1 cellular context compared by ENCODE assay signal in genomic region chr11:74460065-74460464, GRCh38.
TF ChIP-seq lines count a peak whose summit lies in the region.

No MANE protein-coding gene starts in this region.

TF ChIP-seq in IMR-90, 13 proteins besides CTCF, POLR2A, EP300 and RAD21:
- TF ChIP-seq USF2 (IDR thresholded peaks at IDR 0.05; ENCODE audit: low read depth, low read length) (no peak), RCOR1 (IDR thresholded peaks at IDR 0.05; ENCODE audit: insufficient replicate concordance, low read length) (no peak), ELK1 (IDR thresholded peaks at IDR 0.05; ENCODE audit: borderline replicate concordance, low read depth, low read length) (no peak), CEBPB (IDR thresholded peaks at IDR 0.05; ENCODE audit: low read depth, low read length) (no peak), RFX5 (IDR thresholded peaks at IDR 0.05; ENCODE audit: low read depth, low read length) (no peak), SMC3 (IDR thresholded peaks at IDR 0.05; ENCODE audit: low read depth, low read length) (no peak), MXI1 (IDR thresholded peaks at IDR 0.05; ENCODE audit: borderline replicate concordance, low read depth, low read length) (no peak), NFE2L2 (IDR thresholded peaks at IDR 0.05; ENCODE audit: low read depth, low read length) (no peak), FOS (IDR thresholded peaks at IDR 0.05; ENCODE audit: low read depth, low read length) (no peak), BHLHE40 (IDR thresholded peaks at IDR 0.05; ENCODE audit: low read depth, low read length) (no peak), CHD1 (IDR thresholded peaks at IDR 0.05; ENCODE audit: low read depth, low read length) (no peak), MAFK (IDR thresholded peaks at IDR 0.05; ENCODE audit: low read depth, low read length) (no peak), MAZ (IDR thresholded peaks at IDR 0.05; ENCODE audit: borderline replicate concordance, low read depth, low read length) (no peak)
